Comparison of ENCODE assay signal across 17 cellular contexts in genomic region chr4:94961420-94961819, GRCh38.
"Had no signal": no experiment of that assay in that cellular context is flagged by ENCODE, and none has a peak within 500 bp of the region (broad histone marks: within the 10 kb centered on the region; RNA-seq: fewer than 3 reads in every experiment).

No MANE protein-coding gene starts in this region.

- DNase-seq: activated CD4-positive, alpha-beta T cell treated with anti-CD3 and anti-CD28 coated beads for 1 hour; activated CD4-positive, alpha-beta T cell treated with anti-CD3 and anti-CD28 coated beads, Interleukin-2, amount 50 U/mL, for 48 hours; activated CD8-positive, alpha-beta memory T cell treated with anti-CD3 and anti-CD28 coated beads, Interleukin-2, amount 10 ng/mL, durations not matched to agents 7 days and 5 days; activated gamma-delta T cell; activated T-cell treated with anti-CD3 and anti-CD28 coated beads, Interleukin-2, amount 50 U/mL, for 48 hours; anterior cingulate cortex; colonic mucosa; effector memory CD4-positive, alpha-beta T cell; left lung; stimulated activated CD4-positive, alpha-beta T cell treated with anti-CD3 and anti-CD28 coated beads, Interleukin-4, amount 100 ng/mL, for 1 hour; stimulated activated naive CD8-positive, alpha-beta T cell treated with anti-CD3 and anti-CD28 coated beads, Interleukin-15, amount 100 ng/mL, for 72 hours; T-helper 9 cell had no signal

- H3K27ac Mint-ChIP-seq: activated CD8-positive, alpha-beta memory T cell treated with anti-CD3 and anti-CD28 coated beads, Interleukin-2, amount 10 ng/mL, durations not matched to agents 7 days and 5 days; activated naive CD8-positive, alpha-beta T cell; memory B cell; stimulated activated naive CD8-positive, alpha-beta T cell treated with anti-CD3 and anti-CD28 coated beads, Interleukin-15, amount 100 ng/mL, for 72 hours had no signal

- H3K4me3 ChIP-seq: cardiac muscle cell, colonic mucosa, left lung, thoracic aorta had no signal

- H3K27ac ChIP-seq: cardiac muscle cell, colonic mucosa, epithelial cell of prostate, left lung had no signal

- H3K36me3 ChIP-seq: cardiac muscle cell, colonic mucosa, left lung, thoracic aorta had no signal

- ATAC-seq: activated CD8-positive, alpha-beta memory T cell treated with anti-CD3 and anti-CD28 coated beads, Interleukin-2, amount 10 ng/mL, durations not matched to agents 7 days and 5 days; left lung; stimulated activated naive CD8-positive, alpha-beta T cell treated with anti-CD3 and anti-CD28 coated beads, Interleukin-15, amount 100 ng/mL, for 72 hours had no signal

- H3K36me3 Mint-ChIP-seq: activated CD8-positive, alpha-beta memory T cell treated with anti-CD3 and anti-CD28 coated beads, Interleukin-2, amount 10 ng/mL, durations not matched to agents 7 days and 5 days; activated naive CD8-positive, alpha-beta T cell; memory B cell had no signal

- H3K4me1 Mint-ChIP-seq: activated CD8-positive, alpha-beta memory T cell treated with anti-CD3 and anti-CD28 coated beads, Interleukin-2, amount 10 ng/mL, durations not matched to agents 7 days and 5 days; memory B cell; stimulated activated naive CD8-positive, alpha-beta T cell treated with anti-CD3 and anti-CD28 coated beads, Interleukin-15, amount 100 ng/mL, for 72 hours had no signal

- H3K9me3 ChIP-seq: colonic mucosa, thoracic aorta had no signal

- H3K27me3 ChIP-seq: cardiac muscle cell, colonic mucosa, left lung had no signal

- H3K4me1 ChIP-seq: colonic mucosa, left lung had no signal

- H3K27me3 Mint-ChIP-seq: activated CD8-positive, alpha-beta memory T cell treated with anti-CD3 and anti-CD28 coated beads, Interleukin-2, amount 10 ng/mL, durations not matched to agents 7 days and 5 days; memory B cell; stimulated activated naive CD8-positive, alpha-beta T cell treated with anti-CD3 and anti-CD28 coated beads, Interleukin-15, amount 100 ng/mL, for 72 hours had no signal

- H3K4me3 Mint-ChIP-seq: activated CD8-positive, alpha-beta memory T cell treated with anti-CD3 and anti-CD28 coated beads, Interleukin-2, amount 10 ng/mL, durations not matched to agents 7 days and 5 days; activated naive CD8-positive, alpha-beta T cell; memory B cell; stimulated activated naive CD8-positive, alpha-beta T cell treated with anti-CD3 and anti-CD28 coated beads, Interleukin-15, amount 100 ng/mL, for 72 hours had no signal
